ENCODE assay signal across 16 cellular contexts in the genomic region with DNA sequence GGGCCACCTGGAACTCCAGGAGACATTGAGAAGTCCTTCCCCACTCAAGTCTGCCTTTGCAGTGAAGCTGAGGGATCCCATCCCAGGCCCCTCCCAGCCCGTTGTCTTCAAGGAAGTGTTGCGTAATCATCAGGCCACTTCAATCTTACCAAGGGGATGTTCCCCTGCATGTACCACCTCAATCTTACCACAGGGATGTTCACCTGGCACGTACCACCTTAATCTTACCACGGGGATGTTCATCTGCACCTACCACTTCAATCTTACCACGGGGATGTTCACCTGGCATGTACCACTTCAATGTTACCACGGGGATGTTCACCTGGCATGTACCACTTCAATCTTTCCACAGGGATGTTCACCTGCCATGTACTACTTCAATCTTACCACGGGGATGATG.
"Had no signal": no experiment of that assay in that cellular context is flagged by ENCODE, and none has a peak within 500 bp of the region (broad histone marks: within the 10 kb centered on the region; RNA-seq: fewer than 3 reads in every experiment).

No MANE protein-coding gene starts in this region.

- H3K36me3 ChIP-seq: adrenal gland, spleen, thyroid gland had no signal

- H3K4me1 ChIP-seq: adrenal gland, spleen, thyroid gland had no signal

- H3K4me3 ChIP-seq: adrenal gland, lung, spleen, thyroid gland had no signal

- FAIRE-seq: keratinocyte, TTC549 had no signal

- ATAC-seq: activated CD4-positive, alpha-beta T cell treated with anti-CD3 and anti-CD28 coated beads for 36 hours; activated naive CD4-positive, alpha-beta T cell treated with anti-CD3 and anti-CD28 coated beads, Interleukin-2, amount 50 U/mL, for 72 hours; effector memory CD8-positive, alpha-beta T cell; left lobe of liver; stimulated activated naive B cell treated with anti-CD40 and anti-IgM and Interleukin-4, amounts not matched to agents 10 μg/mL and 1 μg/mL and 100 μg/mL, for 72 hours; T-helper 17 cell had no signal

- DNase-seq: activated CD4-positive, alpha-beta T cell treated with anti-CD3 and anti-CD28 coated beads for 36 hours; activated CD4-positive, alpha-beta T cell treated with anti-CD3 and anti-CD28 coated beads, Interleukin-2, amount 50 U/mL, for 48 hours; activated gamma-delta T cell treated with Interleukin-2 at 50 U/mL for 16 hours; adrenal gland; effector memory CD8-positive, alpha-beta T cell; midbrain; nucleus accumbens; spleen; stimulated activated naive B cell treated with anti-CD40 and anti-IgM and Interleukin-4, amounts not matched to agents 10 μg/mL and 1 μg/mL and 100 μg/mL, for 72 hours; T-helper 17 cell; thyroid gland had no signal

- H3K27ac ChIP-seq: adrenal gland, spleen, thyroid gland had no signal

- H3K27me3 ChIP-seq: thyroid gland had no signal

- H3K9me3 ChIP-seq: adrenal gland, thyroid gland had no signal
